11 cellular contexts compared by ENCODE assay signal in genomic region chr14:93967637-93968250, GRCh38. TPM values are rescaled to one million over a fixed set of nuclear protein-coding genes. Genes with fewer than 3 reads are reported as not detected.
DNase-seq lines count a peak whose midpoint lies in the region; ATAC-seq, FAIRE-seq and TF ChIP-seq lines count a peak whose summit lies in the region.
"Had no signal": no experiment of that assay in that cellular context is flagged by ENCODE, and none has a peak within 500 bp of the region (broad histone marks: within the 10 kb centered on the region; RNA-seq: fewer than 3 reads in every experiment).

No MANE protein-coding gene starts in this region.

- H3K27me3 ChIP-seq in CD4-positive, alpha-beta memory T cell (ENCODE audit: insufficient read depth, low read length) = no peaks in the 10 kb centered on the region
- no peaks in the 10 kb centered on the region for H3K27me3 ChIP-seq in CD8-positive, alpha-beta T cell (ENCODE audit: insufficient read depth, low read length)
- H3K27me3 ChIP-seq: breast epithelium had no signal

- peaks cover 70% of the 10 kb centered on the region for H3K4me1 ChIP-seq in CD4-positive, alpha-beta memory T cell (ENCODE audit: insufficient read depth, low read length)
- H3K4me1 ChIP-seq in CD8-positive, alpha-beta T cell (ENCODE audit: insufficient read depth, low read length) = peaks cover 24% of the 10 kb centered on the region
- H3K4me1 ChIP-seq: breast epithelium had no signal

- H3K9me3 ChIP-seq in CD4-positive, alpha-beta memory T cell (ENCODE audit: control insufficient read depth in 1 of 2, low read length in 2 of 2) = no peaks in the 10 kb centered on the region
- H3K9me3 ChIP-seq in CD8-positive, alpha-beta T cell (ENCODE audit: low read length) = no peaks in the 10 kb centered on the region
- H3K9me3 ChIP-seq: breast epithelium had no signal

- no peak for TF ChIP-seq CTCF in CD8-positive, alpha-beta T cell (IDR thresholded peaks at IDR 0.05)

- ATAC-seq in GM21447 (IDR thresholded peaks at IDR 0.05; ENCODE audit: unreplicated experiment) (peak; percentile 41), HG03442 (IDR thresholded peaks at IDR 0.05; ENCODE audit: unreplicated experiment) (peak; percentile 43), esophagus mucosa (peak; percentile 19)
- no peak for ATAC-seq in CD8-positive, alpha-beta T cell

- no peaks in the 10 kb centered on the region for H3K9me3 Mint-ChIP-seq in CD4-positive, alpha-beta memory T cell
- H3K9me3 Mint-ChIP-seq in CD8-positive, alpha-beta T cell = no peaks in the 10 kb centered on the region

- H3K27me3 Mint-ChIP-seq in CD4-positive, alpha-beta memory T cell = no peaks in the 10 kb centered on the region
- H3K27me3 Mint-ChIP-seq in CD8-positive, alpha-beta T cell (ENCODE audit: low read depth) = no peaks in the 10 kb centered on the region

- DNase-seq in GM12891 (ENCODE audit: insufficient read length, low spot score) (peak; percentile 60), DMS53 treated with DMSO at 0.1 percent for 48 hours (lab: John Stamatoyannopoulos, UW; ENCODE audit: unreplicated experiment) (no peak), hypothalamus (lab: John Stamatoyannopoulos, UW) (no peak)
- no peak for DNase-seq in CD4-positive, alpha-beta memory T cell
- DNase-seq in CD8-positive, alpha-beta T cell = no peak
- DNase-seq: DND-41 had no signal

- no peaks in the 10 kb centered on the region for H3K36me3 Mint-ChIP-seq in CD4-positive, alpha-beta memory T cell
- peaks cover 4% of the 10 kb centered on the region for H3K36me3 Mint-ChIP-seq in CD8-positive, alpha-beta T cell

- no peaks in the 10 kb centered on the region for H3K36me3 ChIP-seq in CD4-positive, alpha-beta memory T cell (ENCODE audit: insufficient read depth, low read length)
- H3K36me3 ChIP-seq in CD8-positive, alpha-beta T cell (ENCODE audit: insufficient read depth, low read length) = no peaks in the 10 kb centered on the region
- H3K36me3 ChIP-seq: breast epithelium had no signal

- peaks cover 47 to 82% (median 60%) of the 10 kb centered on the region in 4 donors for H3K4me1 Mint-ChIP-seq in CD4-positive, alpha-beta memory T cell
- peaks cover 54% of the 10 kb centered on the region for H3K4me1 Mint-ChIP-seq in CD8-positive, alpha-beta T cell (ENCODE audit: low read depth)

- CTCF ChIA-PET in CD4-positive, alpha-beta memory T cell (lab: Charles Lee; ENCODE audit: partially characterized antibody) = interaction anchor here (1.5 to 39.2 kb wide), 5 partner anchors 9 to 31 kb away, joined by 3 to 1377 read pairs (median 7); partner anchors contain the start of genes ASB2 and CCDC197
- CTCF ChIA-PET in CD8-positive, alpha-beta T cell (lab: Charles Lee) = interaction anchor here (0.6 to 19.7 kb wide), 6 partner anchors 10 to 172 kb away, joined by 3 to 504 read pairs (median 4); no protein-coding TSS in a partner anchor

- intact Hi-C loops in CD4-positive, alpha-beta memory T cell (cut with micrococcal nuclease) = no loop called here
- intact Hi-C loops in CD8-positive, alpha-beta T cell (cut with DNase I, micrococcal nuclease) = no loop called here

- POLR2A ChIA-PET in CD4-positive, alpha-beta memory T cell (lab: Charles Lee; ENCODE audit: partially characterized antibody) = interaction anchor here (1.1 to 18.4 kb wide), 3 partner anchors 9 to 28 kb away, joined by 4 to 469 read pairs (median 17); no protein-coding TSS in a partner anchor
- POLR2A ChIA-PET in CD8-positive, alpha-beta T cell (lab: Charles Lee) = interaction anchor here (1.0 to 5.4 kb wide), 3 partner anchors 8 to 28 kb away, joined by 3 to 40 read pairs (median 5); no protein-coding TSS in a partner anchor

- H3K4me3 Mint-ChIP-seq in CD4-positive, alpha-beta memory T cell = no peak overlapping the region
- H3K4me3 Mint-ChIP-seq in CD8-positive, alpha-beta T cell = no peak overlapping the region

- no peak overlapping the region for H3K27ac ChIP-seq in CD4-positive, alpha-beta memory T cell (ENCODE audit: low read depth, low read length)
- H3K27ac ChIP-seq in CD8-positive, alpha-beta T cell (ENCODE audit: low read depth, low read length) = no peak overlapping the region

- peak; percentile 83 for FAIRE-seq in GM12891 (lab: Jason Lieb, UNC)

- TF ChIP-seq POLR2A in GM12891 (IDR thresholded peaks at IDR 0.05; ENCODE audit: low read depth, low read length) = no peak

- H3K27ac Mint-ChIP-seq in CD4-positive, alpha-beta memory T cell = peak overlapping the region in 1 of 7 donors; percentile 12
- no peak overlapping the region for H3K27ac Mint-ChIP-seq in CD8-positive, alpha-beta T cell

- no peak overlapping the region for H3K4me3 ChIP-seq in CD4-positive, alpha-beta memory T cell (ENCODE audit: low read length in 2 of 2)
- H3K4me3 ChIP-seq in CD8-positive, alpha-beta T cell (ENCODE audit: low read depth, low read length) = no peak overlapping the region
- H3K4me3 ChIP-seq: breast epithelium had no signal

TF ChIP-seq in GM12891, 5 proteins besides CTCF, POLR2A, EP300 and RAD21:
- TF ChIP-seq SPI1 (IDR thresholded peaks at IDR 0.05; ENCODE audit: low read depth, low read length) = peak; percentile 100
- peak; percentile 83; the same call in 1 of the 2 replicates for TF ChIP-seq POU2F2 (IDR thresholded peaks at IDR 0.05; ENCODE audit: low read depth, low read length)
- 0 out of 2 replicates have a peak, but pooled peaks have one; percentile 33 for TF ChIP-seq TAF1 (IDR thresholded peaks at IDR 0.05; ENCODE audit: low read depth, low read length)
- no peak for TF ChIP-seq POLR2AphosphoS5 (IDR thresholded peaks at IDR 0.05; ENCODE audit: low read depth, low read length)
- TF ChIP-seq PAX5 (IDR thresholded peaks at IDR 0.05; ENCODE audit: insufficient read depth, low read length, severe bottlenecking) = no peak

RNA-seq across cellular contexts. Expression of gene ASB2, which starts 8.6 kb away (rescaled TPM):
- polyA plus RNA-seq in GM12891 (2012; ENCODE audit: low read depth, missing spikeins) = 32.9 TPM
- total RNA-seq in esophagus mucosa = 1.00 TPM
- total RNA-seq in CD4-positive, alpha-beta memory T cell = 10 to 100 TPM; 27.3 to 29.7 TPM
- polyA plus RNA-seq in CD4-positive, alpha-beta memory T cell = 1 to 10 TPM in 1 of 2 donors, under 1 TPM in 1; 0.87 to 2.3 TPM
- total RNA-seq in CD8-positive, alpha-beta T cell = 1 to 10 TPM; 1.7 to 2.8 TPM

RNA-seq across cellular contexts. Expression of gene CCDC197, which starts 29.4 kb away (rescaled TPM):
- polyA plus RNA-seq in GM12891 (2012; ENCODE audit: low read depth, missing spikeins) = 0.06 TPM
- not detected for total RNA-seq in esophagus mucosa
- not detected for total RNA-seq in CD4-positive, alpha-beta memory T cell
- polyA plus RNA-seq in CD4-positive, alpha-beta memory T cell = not detected
- total RNA-seq in CD8-positive, alpha-beta T cell = not detected
- total RNA-seq: breast epithelium, kidney epithelial cell had no signal

RNA-seq across cellular contexts. Expression of gene FAM181A, which starts 40.6 kb away (rescaled TPM):
- polyA plus RNA-seq in GM12891 (2012; ENCODE audit: low read depth, missing spikeins) = not detected
- total RNA-seq in esophagus mucosa = not detected
- total RNA-seq in CD4-positive, alpha-beta memory T cell = not detected
- polyA plus RNA-seq in CD4-positive, alpha-beta memory T cell = not detected
- total RNA-seq in CD8-positive, alpha-beta T cell = not detected
- total RNA-seq: breast epithelium, kidney epithelial cell had no signal

RNA-seq across cellular contexts. Expression of gene OTUB2, which starts 58.4 kb away (rescaled TPM):
- polyA plus RNA-seq in GM12891 (2012; ENCODE audit: low read depth, missing spikeins) = 0.28 TPM
- 5.5 TPM for total RNA-seq in esophagus mucosa
- under 1 TPM; 0.42 to 0.67 TPM for total RNA-seq in CD4-positive, alpha-beta memory T cell
- polyA plus RNA-seq in CD4-positive, alpha-beta memory T cell = 1 to 10 TPM in 1 of 2 donors, under 1 TPM in 1; 0.19 to 1.1 TPM
- not detected for total RNA-seq in CD8-positive, alpha-beta T cell

Comparison
In these comparisons a context has a peak if more than half of its experiments do, and no peak if none do; other contexts are left out.
1. RNA of gene ASB2, which starts 8.6 kb away (total RNA-seq): 27.3 to 29.7 TPM in CD4-positive, alpha-beta memory T cell; 1.7 to 2.8 TPM in CD8-positive, alpha-beta T cell and 1.00 TPM in esophagus mucosa (single experiment); every median in the first group is over 4 times any median in the second.